In genomic region chr16:24988137-24988535, GRCh38 we compare ENCODE assay signal across 11 cellular contexts. TPM values are rescaled to one million over a fixed set of nuclear protein-coding genes. Genes with fewer than 3 reads are reported as not detected.
A peak's percentile ranks its signal among the peaks of the same experiment; 100 is the strongest.
DNase-seq lines count a peak whose midpoint lies in the region; ATAC-seq and TF ChIP-seq lines count a peak whose summit lies in the region.
"Had no signal": no experiment of that assay in that cellular context is flagged by ENCODE, and none has a peak within 500 bp of the region (broad histone marks: within the 10 kb centered on the region; RNA-seq: fewer than 3 reads in every experiment).

No MANE protein-coding gene starts in this region.

- peak overlapping the region; percentile 73 for H3K4me3 Mint-ChIP-seq in HFFc6
- H3K4me3 Mint-ChIP-seq: nephron progenitor cell had no signal

- no peaks in the 10 kb centered on the region for H3K27me3 Mint-ChIP-seq in HFFc6 (ENCODE audit: insufficient read depth)
- H3K27me3 Mint-ChIP-seq: activated naive CD8-positive, alpha-beta T cell had no signal

- H3K27me3 ChIP-seq in adipocyte (replicated peaks; ENCODE audit: control insufficient read depth, insufficient read depth, low read length): no peaks in the 10 kb centered on the region
- no peaks in the 10 kb centered on the region for H3K27me3 ChIP-seq in hepatocyte
- no peaks in the 10 kb centered on the region for H3K27me3 ChIP-seq in stomach

- peaks cover 73% of the 10 kb centered on the region for H3K4me1 ChIP-seq in adipocyte (ENCODE audit: control insufficient read depth, insufficient read depth, low read length)
- H3K4me1 ChIP-seq in hepatocyte (ENCODE audit: insufficient read depth): peaks cover 54% of the 10 kb centered on the region
- peaks cover 55 to 85% (median 73%) of the 10 kb centered on the region in 4 donors for H3K4me1 ChIP-seq in stomach

- peak overlapping the region; percentile 90 for H3K27ac Mint-ChIP-seq in HFFc6

- H3K4me1 Mint-ChIP-seq in HFFc6 (ENCODE audit: low read depth): peaks cover 92% of the 10 kb centered on the region

- intact Hi-C loops in stomach (cut with DNase I; ENCODE audit: low total_unique reads): no loop called here

- peak overlapping the region; percentile 67 for H3K9ac ChIP-seq in adipocyte (ENCODE audit: low read length)

- no peak for ATAC-seq in GM21390 (IDR thresholded peaks at IDR 0.05; ENCODE audit: unreplicated experiment)
- no peak for ATAC-seq in HG03025 (IDR thresholded peaks at IDR 0.05; ENCODE audit: low FRiP score, unreplicated experiment)

- peaks cover 25% of the 10 kb centered on the region for H4K20me1 ChIP-seq in hepatocyte (ENCODE audit: insufficient read depth, poor library complexity, severe bottlenecking)

- TF ChIP-seq POLR2A in stomach (IDR thresholded peaks at IDR 0.05): no peak

- H3K9me3 ChIP-seq in adipocyte (ENCODE audit: control insufficient read depth, low read length) (no peaks in the 10 kb centered on the region), hepatocyte (ENCODE audit: low read depth) (no peaks in the 10 kb centered on the region), stomach (no peaks in the 10 kb centered on the region)

- H3K36me3 ChIP-seq in adipocyte (ENCODE audit: control insufficient read depth, insufficient read depth, low read length, severe bottlenecking): no peaks in the 10 kb centered on the region
- no peaks in the 10 kb centered on the region for H3K36me3 ChIP-seq in hepatocyte (replicated peaks; ENCODE audit: insufficient read depth, low read depth)
- H3K36me3 ChIP-seq in stomach: no peaks in the 10 kb centered on the region

- H3K79me2 ChIP-seq in hepatocyte: peaks cover 82% of the 10 kb centered on the region

- peak overlapping the region; percentile 61 for H3K4me2 ChIP-seq in hepatocyte

- H3K9me3 Mint-ChIP-seq in HFFc6: no peaks in the 10 kb centered on the region
- H3K9me3 Mint-ChIP-seq: nephron progenitor cell had no signal

- no peak for TF ChIP-seq CTCF in HFFc6 (IDR thresholded peaks at IDR 0.05)
- TF ChIP-seq CTCF in hepatocyte (IDR thresholded peaks at IDR 0.05; ENCODE audit: poor library complexity): no peak
- no peak for TF ChIP-seq CTCF in stomach (IDR thresholded peaks at IDR 0.05)

- WGBS in hepatocyte (ENCODE audit: low lambda C conversion rate, missing lambda C conversion rate): 40% methylated on average over 5 of the region's 5 CpGs
- 21 to 43% (median 31%) methylated on average over 5 of the region's 5 CpGs for WGBS in stomach, 5 donors

- H3K36me3 Mint-ChIP-seq in HFFc6 (ENCODE audit: low read depth): peaks cover 16% of the 10 kb centered on the region

- DNase-seq in HFFc6 (peak; percentile 17), adipocyte (ENCODE audit: low read depth) (peak; percentile 24), hepatocyte (ENCODE audit: low spot score) (no peak), stomach (no peak), NCI-H2081 treated with DMSO at 0.1 percent for 48 hours (lab: John Stamatoyannopoulos, UW) (no peak), OCI-M1 (lab: John Stamatoyannopoulos, UW) (no peak)
- DNase-seq: activated CD4-positive, CD25-positive, alpha-beta regulatory T cell; nephron progenitor cell had no signal

- no peak overlapping the region for H2AFZ ChIP-seq in hepatocyte

- H3K9me2 ChIP-seq in hepatocyte (replicated peaks; ENCODE audit: insufficient read depth): no peaks in the 10 kb centered on the region

- TF ChIP-seq EP300 in stomach (IDR thresholded peaks at IDR 0.05): no peak

- H3K27ac ChIP-seq in hepatocyte (peak overlapping the region; percentile 87), stomach (peak overlapping the region in 4 of 5 donors; percentile 73 to 81 (median 76))

- H3K4me3 ChIP-seq in adipocyte (ENCODE audit: low read length) (peak overlapping the region; percentile 58), hepatocyte (no peak overlapping the region), stomach (no peak overlapping the region)

RNA-seq across cellular contexts. Expression of gene ARHGAP17, which starts 27.0 kb away (rescaled TPM):
- 100 to 1,000 TPM in 3 of 6 experiments, 10 to 100 TPM in 3; 86.5 to 104 (median 97.4) TPM for total RNA-seq in HFFc6 (2021; fragmentation: NEBNext Ultra II Directional; extraction: Animal tissue kit (Norgen Biotek cat#: 25700))
- 41.0 and 50.1 TPM in 2 replicates for total RNA-seq in hepatocyte
- 55.8 and 56.1 TPM in 2 replicates for polyA plus RNA-seq in hepatocyte
- total RNA-seq in stomach: 100 to 1,000 TPM in 2 of 5 donors, 10 to 100 TPM in 3; 30.3 to 414 (median 74.9) TPM
- 10 to 100 TPM; 18.4 to 22.7 (median 20.5) TPM for polyA plus RNA-seq in stomach

Comparison
In these comparisons a context has a peak if more than half of its experiments do, and no peak if none do; other contexts are left out.
1. DNase-seq: peak in HFFc6 (single experiment) and adipocyte (single experiment); none in hepatocyte (single experiment), stomach (single experiment), NCI-H2081 treated with DMSO at 0.1 percent for 48 hours (single experiment) and OCI-M1 (single experiment).